32 cellular contexts compared by ENCODE assay signal in genomic region chr3:161268601-161269000, GRCh38.
"Had no signal": no experiment of that assay in that cellular context is flagged by ENCODE, and none has a peak within 500 bp of the region (broad histone marks: within the 10 kb centered on the region; RNA-seq: fewer than 3 reads in every experiment).

No MANE protein-coding gene starts in this region.

- H3K4me1 Mint-ChIP-seq: naive thymus-derived CD4-positive, alpha-beta T cell; stimulated activated naive B cell treated with anti-CD40 and anti-IgM and Interleukin-4, amounts not matched to agents 10 μg/mL and 1 μg/mL and 100 μg/mL, for 72 hours had no signal

- H3K4me3 ChIP-seq: adrenal gland, body of pancreas, cardiac muscle cell, colonic mucosa, gastroesophageal sphincter, ovary, prostate gland, skin epidermis, stomach, thyroid gland, upper lobe of right lung had no signal

- H3K36me3 ChIP-seq: adrenal gland, cardiac muscle cell, colonic mucosa, ovary, prostate gland, thyroid gland, upper lobe of right lung had no signal

- H3K4me1 ChIP-seq: adrenal gland, colonic mucosa, gastroesophageal sphincter, prostate gland, upper lobe of right lung had no signal

- H3K27ac ChIP-seq: adrenal gland, body of pancreas, cardiac muscle cell, colonic mucosa, gastroesophageal sphincter, ovary, prostate gland, skin epidermis, stomach, thyroid gland, upper lobe of right lung had no signal

- H3K27me3 Mint-ChIP-seq: activated CD4-positive, alpha-beta T cell treated with anti-CD3 and anti-CD28 coated beads for 36 hours; activated CD8-positive, alpha-beta memory T cell treated with anti-CD3 and anti-CD28 coated beads, Interleukin-2, amount 10 ng/mL, durations not matched to agents 7 days and 5 days; activated naive CD8-positive, alpha-beta T cell treated with anti-CD3 and anti-CD28 coated beads for 36 hours; naive thymus-derived CD4-positive, alpha-beta T cell; stimulated activated naive B cell treated with anti-CD40 and anti-IgM and Interleukin-4, amounts not matched to agents 10 μg/mL and 1 μg/mL and 100 μg/mL, for 72 hours had no signal

- H3K27ac Mint-ChIP-seq: activated CD4-positive, alpha-beta T cell treated with anti-CD3 and anti-CD28 coated beads for 36 hours; activated CD8-positive, alpha-beta memory T cell treated with anti-CD3 and anti-CD28 coated beads, Interleukin-2, amount 10 ng/mL, durations not matched to agents 7 days and 5 days; activated CD8-positive, alpha-beta T cell treated with anti-CD3 and anti-CD28 coated beads, Interleukin-2, amount 10 ng/mL, durations not matched to agents 7 days and 5 days; activated naive CD8-positive, alpha-beta T cell treated with anti-CD3 and anti-CD28 coated beads for 36 hours; activated T-cell treated with anti-CD3 and anti-CD28 coated beads, Interleukin-2, amount 50 U/mL, for 72 hours; stimulated activated naive B cell treated with anti-CD40 and anti-IgM and Interleukin-4, amounts not matched to agents 10 μg/mL and 1 μg/mL and 100 μg/mL, for 72 hours had no signal

- H3K9me3 ChIP-seq: adrenal gland, body of pancreas, colonic mucosa, gastroesophageal sphincter, prostate gland, stomach, thyroid gland, upper lobe of right lung had no signal

- H3K27me3 ChIP-seq: adrenal gland, body of pancreas, cardiac muscle cell, colonic mucosa, gastroesophageal sphincter, ovary, stomach, thyroid gland, upper lobe of right lung had no signal

- H3K4me3 Mint-ChIP-seq: activated CD4-positive, alpha-beta T cell treated with anti-CD3 and anti-CD28 coated beads for 36 hours; activated CD8-positive, alpha-beta memory T cell treated with anti-CD3 and anti-CD28 coated beads, Interleukin-2, amount 10 ng/mL, durations not matched to agents 7 days and 5 days; activated CD8-positive, alpha-beta T cell treated with anti-CD3 and anti-CD28 coated beads, Interleukin-2, amount 10 ng/mL, durations not matched to agents 7 days and 5 days; activated naive CD8-positive, alpha-beta T cell treated with anti-CD3 and anti-CD28 coated beads for 36 hours; activated T-cell treated with anti-CD3 and anti-CD28 coated beads, Interleukin-2, amount 50 U/mL, for 72 hours; naive thymus-derived CD4-positive, alpha-beta T cell; stimulated activated naive B cell treated with anti-CD40 and anti-IgM and Interleukin-4, amounts not matched to agents 10 μg/mL and 1 μg/mL and 100 μg/mL, for 72 hours had no signal

- FAIRE-seq: kidney had no signal

- ATAC-seq: activated CD4-positive, alpha-beta T cell treated with anti-CD3 and anti-CD28 coated beads for 36 hours; activated CD8-positive, alpha-beta memory T cell treated with anti-CD3 and anti-CD28 coated beads, Interleukin-2, amount 10 ng/mL, durations not matched to agents 7 days and 5 days; activated CD8-positive, alpha-beta T cell treated with anti-CD3 and anti-CD28 coated beads, Interleukin-2, amount 10 ng/mL, durations not matched to agents 7 days and 5 days; activated T-cell treated with anti-CD3 and anti-CD28 coated beads, Interleukin-2, amount 50 U/mL, for 72 hours; body of pancreas; gastroesophageal sphincter; left colon; naive thymus-derived CD4-positive, alpha-beta T cell; sciatic nerve; stimulated activated naive B cell treated with anti-CD40 and anti-IgM and Interleukin-4, amounts not matched to agents 10 μg/mL and 1 μg/mL and 100 μg/mL, for 72 hours; upper lobe of right lung had no signal

- DNase-seq: activated CD4-positive, alpha-beta T cell treated with anti-CD3 and anti-CD28 coated beads for 36 hours; activated CD4-positive, CD25-positive, alpha-beta regulatory T cell; activated CD8-positive, alpha-beta memory T cell treated with anti-CD3 and anti-CD28 coated beads, Interleukin-2, amount 10 ng/mL, durations not matched to agents 7 days and 5 days; activated CD8-positive, alpha-beta T cell treated with anti-CD3 and anti-CD28 coated beads, Interleukin-2, amount 10 ng/mL, durations not matched to agents 7 days and 5 days; activated naive CD4-positive, alpha-beta T cell; activated naive CD8-positive, alpha-beta T cell treated with anti-CD3 and anti-CD28 coated beads for 36 hours; activated T-cell treated with anti-CD3 and anti-CD28 coated beads, Interleukin-2, amount 50 U/mL, for 72 hours; adrenal gland; aorta; cerebellar nuclear complex; colonic mucosa; effector CD8-positive, alpha-beta T cell; erythroblast; hippocampal formation; kidney; left colon; midbrain; naive thymus-derived CD4-positive, alpha-beta T cell; ovary; retina; stimulated activated CD4-positive, alpha-beta T cell treated with anti-CD3 and anti-CD28 coated beads, Interleukin-15, amount 100 ng/mL, for 24 hours; stimulated activated CD4-positive, alpha-beta T cell treated with anti-CD3 and anti-CD28 coated beads, Interleukin-2, amount 100 ng/mL, for 24 hours; stimulated activated naive B cell treated with anti-CD40 and anti-IgM and Interleukin-4, amounts not matched to agents 10 μg/mL and 1 μg/mL and 100 μg/mL, for 72 hours; stomach; upper lobe of right lung had no signal
